Comparison of ENCODE assay signal across 11 cellular contexts in the genomic region with DNA sequence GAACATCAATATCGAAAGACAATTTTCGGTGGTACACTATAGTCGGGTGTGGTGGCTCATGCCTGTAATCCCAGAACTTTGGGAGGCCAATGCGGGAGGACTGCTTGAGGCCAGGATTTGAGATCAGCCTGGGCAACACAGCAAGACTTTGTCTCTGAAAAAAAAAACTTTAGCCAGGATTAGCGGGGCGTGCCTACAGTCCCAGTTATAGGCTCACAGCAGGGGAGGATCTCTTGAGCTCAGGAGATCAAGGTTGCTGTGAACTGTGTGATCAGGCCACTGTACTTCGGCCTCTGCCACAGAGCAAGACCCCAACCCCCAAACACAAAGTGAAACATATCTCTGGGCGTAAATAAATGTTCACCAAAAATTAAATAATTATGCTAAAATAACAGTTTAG. TPM values are rescaled to one million over a fixed set of nuclear protein-coding genes. Genes with fewer than 3 reads are reported as not detected.
DNase-seq lines count a peak whose midpoint lies in the region; ATAC-seq and TF ChIP-seq lines count a peak whose summit lies in the region.
"Had no signal": no experiment of that assay in that cellular context is flagged by ENCODE, and none has a peak within 500 bp of the region (broad histone marks: within the 10 kb centered on the region; RNA-seq: fewer than 3 reads in every experiment).

No MANE protein-coding gene starts in this region.

- H3K36me3 Mint-ChIP-seq in Calu3 (ENCODE audit: insufficient read depth, unreplicated experiment): peaks cover 31% of the 10 kb centered on the region
- peaks cover 15% of the 10 kb centered on the region for H3K36me3 Mint-ChIP-seq in activated T-helper 17 cell treated with anti-CD3 and anti-CD28 coated beads, Interleukin-2, amount 50 U/mL, for 72 hours (ENCODE audit: low read depth)
- peaks cover 0 to 4% of the 10 kb centered on the region in 2 donors for H3K36me3 Mint-ChIP-seq in naive B cell

- H3K4me3 ChIP-seq in HUES64 (ENCODE audit: low read length): peak overlapping the region; percentile 79

- H3K4me3 Mint-ChIP-seq in Calu3 (ENCODE audit: low read depth, unreplicated experiment) (peak overlapping the region; percentile 71), naive B cell (peak overlapping the region in 5 of 8 donors; percentile 8 to 99 (median 90))
- peak overlapping the region; percentile 85 for H3K4me3 Mint-ChIP-seq in activated T-helper 17 cell treated with anti-CD3 and anti-CD28 coated beads, Interleukin-2, amount 50 U/mL, for 72 hours

- no peak for ATAC-seq in activated T-helper 17 cell treated with anti-CD3 and anti-CD28 coated beads, Interleukin-2, amount 50 U/mL, for 72 hours (replicated peaks)
- no peak for ATAC-seq in naive B cell (ENCODE audit: low read depth in 2 of 2)

- DNase-seq in Calu3: no peak
- DNase-seq in naive B cell: no peak
- no peak for DNase-seq in RWPE1 (ENCODE audit: low spot score)
- DNase-seq in OCI-M1 (lab: John Stamatoyannopoulos, UW): no peak
- DNase-seq in DMS53 treated with DMSO at 0.1 percent for 48 hours (lab: John Stamatoyannopoulos, UW; ENCODE audit: unreplicated experiment): no peak
- DNase-seq: DMS79 treated with DMSO at 0.1 percent for 48 hours; NCI-H2029 treated with DMSO at 0.1 percent for 48 hours; stimulated activated CD4-positive, alpha-beta T cell treated with anti-CD3 and anti-CD28 coated beads, Interleukin-2, amount 100 ng/mL, for 24 hours; stimulated activated naive CD4-positive, alpha-beta T cell had no signal

- H3K4me1 Mint-ChIP-seq in Calu3 (ENCODE audit: low read depth, unreplicated experiment) (peaks cover 25% of the 10 kb centered on the region), naive B cell (peaks cover 15 to 46% (median 20%) of the 10 kb centered on the region in 3 donors)
- peaks cover 19% of the 10 kb centered on the region for H3K4me1 Mint-ChIP-seq in activated T-helper 17 cell treated with anti-CD3 and anti-CD28 coated beads, Interleukin-2, amount 50 U/mL, for 72 hours

- BruUV-seq in Calu3 (replicated peaks; lab: Mats Ljungman, UMichigan): TSS peak; percentile 47

- intact Hi-C loops in Calu3 (cut with micrococcal nuclease; ENCODE audit: unreplicated experiment): no loop called here

- peaks cover 15% of the 10 kb centered on the region for H3K4me1 ChIP-seq in HUES64 (ENCODE audit: insufficient read depth, low read length)

- no peaks in the 10 kb centered on the region for H3K27me3 ChIP-seq in HUES64 (ENCODE audit: insufficient read depth, low read length)

- peaks cover 9% of the 10 kb centered on the region; the same call in 1 of the 2 replicates for H3K36me3 ChIP-seq in HUES64 (ENCODE audit: insufficient read depth, low read length)

- no peaks in the 10 kb centered on the region for H3K27me3 Mint-ChIP-seq in Calu3 (ENCODE audit: unreplicated experiment)
- H3K27me3 Mint-ChIP-seq in activated T-helper 17 cell treated with anti-CD3 and anti-CD28 coated beads, Interleukin-2, amount 50 U/mL, for 72 hours: no peaks in the 10 kb centered on the region
- H3K27me3 Mint-ChIP-seq in naive B cell: no peaks in the 10 kb centered on the region

- H3K9ac ChIP-seq in HUES64 (ENCODE audit: low read depth, low read length): no peak overlapping the region

- no peaks in the 10 kb centered on the region for H3K9me3 ChIP-seq in HUES64 (ENCODE audit: insufficient read depth, low read depth, low read length)

- CTCF ChIA-PET in Calu3 (lab: Charles Lee): no interaction called here
- CTCF ChIA-PET in RWPE1 (lab: Yijun Ruan, JAX): interaction anchor here (0.8 kb wide), 1 partner anchor 100 kb away, joined by 3 read pairs; no protein-coding TSS in a partner anchor

- H3K27ac Mint-ChIP-seq in Calu3 (ENCODE audit: unreplicated experiment): no peak overlapping the region
- H3K27ac Mint-ChIP-seq in activated T-helper 17 cell treated with anti-CD3 and anti-CD28 coated beads, Interleukin-2, amount 50 U/mL, for 72 hours: no peak overlapping the region
- peak overlapping the region in 1 of 6 donors; percentile 67 for H3K27ac Mint-ChIP-seq in naive B cell

- TF ChIP-seq CTCF in Calu3 (IDR thresholded peaks at IDR 0.05; ENCODE audit: unreplicated experiment) (no peak), RWPE1 (conservative IDR thresholded peaks at IDR 0.05; ENCODE audit: low read depth) (no peak)

- H3K9me3 Mint-ChIP-seq in Calu3 (ENCODE audit: low read depth, unreplicated experiment) (no peaks in the 10 kb centered on the region), naive B cell (peaks cover 0 to 4% (median 0%) of the 10 kb centered on the region in 7 donors)
- no peaks in the 10 kb centered on the region for H3K9me3 Mint-ChIP-seq in activated T-helper 17 cell treated with anti-CD3 and anti-CD28 coated beads, Interleukin-2, amount 50 U/mL, for 72 hours

- WGBS in HUES64: 88% methylated on average over 7 of the region's 8 CpGs

- POLR2A ChIA-PET in RWPE1 (lab: Yijun Ruan, JAX; ENCODE audit: low non-redundant PET): no interaction called here

- H3K27ac ChIP-seq in HUES64 (ENCODE audit: low read depth, low read length) (no peak overlapping the region), RWPE1 (no peak overlapping the region)

RNA-seq across cellular contexts. Expression of a gene that starts 1.6 kb away (rescaled TPM):
- 10.8 and 13.1 TPM in 2 replicates for total RNA-seq in Calu3 (2022)
- 23.3 TPM for polyA plus RNA-seq in HUES64 (2013, experiment 1 of 2)
- 24.7 TPM for polyA plus RNA-seq in HUES64 (2013, experiment 2 of 2)
- 10 to 100 TPM; 10.5 to 11.1 TPM for total RNA-seq in activated T-helper 17 cell treated with anti-CD3 and anti-CD28 coated beads, Interleukin-2, amount 50 U/mL, for 72 hours
- polyA plus RNA-seq in naive B cell (ENCODE audit: low read depth in 6 of 6): 10 to 100 TPM; 10.1 to 25.8 (median 14.3) TPM

RNA-seq across cellular contexts. Expression of a gene that starts 35.2 kb away (rescaled TPM):
- 69.9 and 80.2 TPM in 2 replicates for total RNA-seq in Calu3 (2022)
- 28.5 TPM for polyA plus RNA-seq in HUES64 (2013, experiment 1 of 2)
- polyA plus RNA-seq in HUES64 (2013, experiment 2 of 2): 30.5 TPM
- 10 to 100 TPM; 29.5 to 47.2 TPM for total RNA-seq in activated T-helper 17 cell treated with anti-CD3 and anti-CD28 coated beads, Interleukin-2, amount 50 U/mL, for 72 hours
- 10 to 100 TPM in 5 of 6 donors, 1 to 10 TPM in 1; 9.2 to 24.1 (median 16.1) TPM for polyA plus RNA-seq in naive B cell (ENCODE audit: low read depth in 6 of 6)
